In the genomic region with DNA sequence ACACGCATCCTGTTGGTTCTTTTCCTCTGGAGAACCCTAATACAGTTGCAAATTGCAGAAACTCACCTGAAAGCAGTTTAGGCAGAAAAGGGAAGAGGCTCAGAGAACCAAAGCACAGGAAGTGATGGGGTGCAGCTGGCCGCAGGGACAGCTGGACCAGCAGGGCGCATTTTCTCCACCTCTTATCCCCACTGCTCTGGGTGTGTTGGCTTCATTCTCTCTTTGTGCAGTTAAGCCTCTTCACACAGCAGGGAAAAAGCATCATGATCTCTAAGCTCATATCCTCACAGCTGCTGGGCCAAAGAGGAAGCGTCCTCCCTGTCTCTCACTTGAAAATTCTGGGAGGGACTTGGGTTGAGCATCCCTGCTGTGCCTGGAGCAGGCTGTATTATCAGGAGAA, we compare ENCODE assay signal across 15 cellular contexts. TPM values are rescaled to one million over a fixed set of nuclear protein-coding genes. Genes with fewer than 3 reads are reported as not detected.
DNase-seq lines count a peak whose midpoint lies in the region; ATAC-seq and TF ChIP-seq lines count a peak whose summit lies in the region.
"Had no signal": no experiment of that assay in that cellular context is flagged by ENCODE, and none has a peak within 500 bp of the region (broad histone marks: within the 10 kb centered on the region; RNA-seq: fewer than 3 reads in every experiment).

No MANE protein-coding gene starts in this region.

- peaks cover 6 to 21% (median 10%) of the 10 kb centered on the region in 7 donors for H3K4me1 Mint-ChIP-seq in naive thymus-derived CD4-positive, alpha-beta T cell
- H3K4me1 Mint-ChIP-seq in progenitor cell of endocrine pancreas (ENCODE audit: low read depth), result peaks cover 3% of the 10 kb centered on the region
- H3K4me1 Mint-ChIP-seq: immature natural killer cell had no signal

- no peaks in the 10 kb centered on the region for H3K9me3 ChIP-seq in naive thymus-derived CD4-positive, alpha-beta T cell (ENCODE audit: control insufficient read depth in 2 of 3, low read length in 3 of 3)
- H3K9me3 ChIP-seq in aorta (ENCODE audit: control insufficient read depth, low read length), result no peaks in the 10 kb centered on the region
- H3K9me3 ChIP-seq: adrenal gland, right atrium auricular region had no signal

- peak; percentile 53 for DNase-seq in H7
- DNase-seq in NCI-H187 treated with DMSO at 0.1 percent for 48 hours (lab: John Stamatoyannopoulos, UW), result peak; percentile 71
- DNase-seq in SHP77 treated with DMSO at 0.1 percent for 48 hours (lab: John Stamatoyannopoulos, UW), result peak; percentile 68
- peak in 1 of 9 donors; percentile 11 for DNase-seq in naive thymus-derived CD4-positive, alpha-beta T cell
- no peak for DNase-seq in C1 segment of cervical spinal cord (lab: John Stamatoyannopoulos, UW)
- DNase-seq in progenitor cell of endocrine pancreas (ENCODE audit: low spot score, unreplicated experiment), result no peak
- DNase-seq in aorta, result no peak
- no peak for DNase-seq in amniotic stem cell (lab: John Stamatoyannopoulos, UW)
- DNase-seq: adrenal gland; CD4-positive, alpha-beta memory T cell; immature natural killer cell; NCI-H1694 treated with DMSO at 0.1 percent for 48 hours had no signal

- intact Hi-C loops in naive thymus-derived CD4-positive, alpha-beta T cell (cut with micrococcal nuclease), result no loop called here
- intact Hi-C loops in aorta (cut with DNase I), result no loop called here

- peak overlapping the region in 1 of 9 donors; percentile 6 for H3K27ac Mint-ChIP-seq in naive thymus-derived CD4-positive, alpha-beta T cell
- no peak overlapping the region for H3K27ac Mint-ChIP-seq in progenitor cell of endocrine pancreas

- no peaks in the 10 kb centered on the region for H3K36me3 Mint-ChIP-seq in naive thymus-derived CD4-positive, alpha-beta T cell
- no peaks in the 10 kb centered on the region for H3K36me3 Mint-ChIP-seq in progenitor cell of endocrine pancreas (ENCODE audit: insufficient read depth)
- H3K36me3 Mint-ChIP-seq: CD4-positive, alpha-beta memory T cell; immature natural killer cell had no signal

- CTCF ChIA-PET in naive thymus-derived CD4-positive, alpha-beta T cell (lab: Charles Lee), result interaction anchor here (0.7 to 0.8 kb wide), 3 partner anchors 10 to 166 kb away, joined by 3 to 4 read pairs (median 3); no protein-coding TSS in a partner anchor

- WGBS in aorta, 2 donors, result 80 to 85% methylated on average over 4 of the region's 4 CpGs

- no peaks in the 10 kb centered on the region for H3K4me1 ChIP-seq in naive thymus-derived CD4-positive, alpha-beta T cell (ENCODE audit: control insufficient read depth in 2 of 2, insufficient read depth in 2 of 2, low read length in 2 of 2)
- no peaks in the 10 kb centered on the region for H3K4me1 ChIP-seq in aorta (ENCODE audit: control insufficient read depth in 1 of 2, insufficient read depth in 2 of 2, low read length in 2 of 2)

- H3K27me3 ChIP-seq in H7 (ENCODE audit: control insufficient read depth, insufficient read depth, low read length) (no peaks in the 10 kb centered on the region; the same call in 1 of the 2 replicates), aorta (ENCODE audit: control insufficient read depth in 1 of 2, insufficient read depth in 2 of 2, low read length in 1 of 2) (no peaks in the 10 kb centered on the region)
- H3K27me3 ChIP-seq in naive thymus-derived CD4-positive, alpha-beta T cell (ENCODE audit: control insufficient read depth in 2 of 2, insufficient read depth in 2 of 2, low read length in 2 of 2), result no peaks in the 10 kb centered on the region
- H3K27me3 ChIP-seq: adrenal gland, right atrium auricular region had no signal

- H3K4me3 ChIP-seq in H7 (ENCODE audit: insufficient read depth, low read depth, low read length) (no peak overlapping the region), aorta (ENCODE audit: low read length in 2 of 2) (no peak overlapping the region)
- no peak overlapping the region for H3K4me3 ChIP-seq in naive thymus-derived CD4-positive, alpha-beta T cell (ENCODE audit: low read length)
- H3K4me3 ChIP-seq: adrenal gland, right atrium auricular region had no signal

- no peaks in the 10 kb centered on the region for H3K36me3 ChIP-seq in H7 (replicated peaks; ENCODE audit: control insufficient read depth, insufficient read depth, low read length)
- H3K36me3 ChIP-seq in naive thymus-derived CD4-positive, alpha-beta T cell (ENCODE audit: control insufficient read depth in 2 of 3, insufficient read depth in 3 of 3, low read length in 3 of 3), result no peaks in the 10 kb centered on the region
- H3K36me3 ChIP-seq in aorta (ENCODE audit: control insufficient read depth in 1 of 2, insufficient read depth in 2 of 2, low read length in 1 of 2), result no peaks in the 10 kb centered on the region
- H3K36me3 ChIP-seq: adrenal gland, right atrium auricular region had no signal

- H3K4me3 Mint-ChIP-seq in naive thymus-derived CD4-positive, alpha-beta T cell, result no peak overlapping the region
- H3K4me3 Mint-ChIP-seq in progenitor cell of endocrine pancreas (ENCODE audit: low read depth), result no peak overlapping the region
- H3K4me3 Mint-ChIP-seq: CD4-positive, alpha-beta memory T cell; immature natural killer cell had no signal

- peak; percentile 27 for ATAC-seq in naive thymus-derived CD4-positive, alpha-beta T cell
- ATAC-seq in aorta (ENCODE audit: low FRiP score), result no peak
- ATAC-seq: HepG2, Right ventricle myocardium inferior had no signal

- peaks cover 9 to 24% (median 14%) of the 10 kb centered on the region in 5 donors for H3K27me3 Mint-ChIP-seq in naive thymus-derived CD4-positive, alpha-beta T cell
- peaks cover 28% of the 10 kb centered on the region for H3K27me3 Mint-ChIP-seq in progenitor cell of endocrine pancreas

- peaks cover 0 to 3% (median 0%) of the 10 kb centered on the region in 11 donors for H3K9me3 Mint-ChIP-seq in naive thymus-derived CD4-positive, alpha-beta T cell
- no peaks in the 10 kb centered on the region for H3K9me3 Mint-ChIP-seq in progenitor cell of endocrine pancreas (ENCODE audit: low read depth)
- H3K9me3 Mint-ChIP-seq: CD4-positive, alpha-beta memory T cell; immature natural killer cell had no signal

- POLR2A ChIA-PET in naive thymus-derived CD4-positive, alpha-beta T cell (lab: Charles Lee), result no interaction called here

- no peak overlapping the region for H3K27ac ChIP-seq in naive thymus-derived CD4-positive, alpha-beta T cell (ENCODE audit: low read depth, low read length)
- H3K27ac ChIP-seq in aorta (ENCODE audit: low read depth in 1 of 2, low read length in 2 of 2), result no peak overlapping the region
- H3K27ac ChIP-seq: adrenal gland, right atrium auricular region had no signal

- TF ChIP-seq CTCF in progenitor cell of endocrine pancreas (IDR thresholded peaks at IDR 0.05; ENCODE audit: unreplicated experiment), result no peak

RNA-seq across cellular contexts. Expression of a gene that starts 20.0 kb away (rescaled TPM):
- 3.3 and 5.9 TPM in 2 replicates for total RNA-seq in H7 (2014; rRNA removed; shearing (Covaris generic))
- total RNA-seq in naive thymus-derived CD4-positive, alpha-beta T cell, result 1 to 10 TPM in 4 of 5 experiments, under 1 TPM in 1; 0.92 to 5.2 (median 3.8) TPM
- polyA plus RNA-seq in naive thymus-derived CD4-positive, alpha-beta T cell, result 1 to 10 TPM; 1.7 to 2.6 TPM
- 8.5 and 9.7 TPM in 2 replicates for total RNA-seq in progenitor cell of endocrine pancreas
- 1 to 10 TPM; 2.4 to 4.8 TPM for total RNA-seq in aorta
- polyA plus RNA-seq in aorta, result 10 to 100 TPM in 1 of 2 donors, 1 to 10 TPM in 1; 3.9 to 14.1 TPM
- total RNA-seq: HepG2 had no signal

RNA-seq across cellular contexts. Expression of a gene that starts 57.0 kb away (rescaled TPM):
- total RNA-seq in H7 (2014; rRNA removed; shearing (Covaris generic)), result 1.4 and 4.7 TPM in 2 replicates
- total RNA-seq in naive thymus-derived CD4-positive, alpha-beta T cell, result 10 to 100 TPM in 4 of 5 experiments, 1 to 10 TPM in 1; 9.6 to 18.1 (median 13.4) TPM
- polyA plus RNA-seq in naive thymus-derived CD4-positive, alpha-beta T cell, result 10 to 100 TPM; 12.9 to 13.5 TPM
- total RNA-seq in progenitor cell of endocrine pancreas (11.6 TPM in 2 replicates), aorta (1 to 10 TPM; 5.5 to 7.4 TPM)
- polyA plus RNA-seq in aorta, result 1 to 10 TPM; 2.1 to 4.9 TPM
- total RNA-seq: HepG2 had no signal

Comparison
In these comparisons a context has a peak if more than half of its experiments do, and no peak if none do; other contexts are left out.
1. DNase-seq: peak in H7 (single experiment), NCI-H187 treated with DMSO at 0.1 percent for 48 hours (single experiment) and SHP77 treated with DMSO at 0.1 percent for 48 hours (single experiment); none in C1 segment of cervical spinal cord (0 of 14), progenitor cell of endocrine pancreas (single experiment), aorta (0 of 2) and amniotic stem cell (single experiment).